8 cellular contexts compared by ENCODE assay signal in the genomic region with DNA sequence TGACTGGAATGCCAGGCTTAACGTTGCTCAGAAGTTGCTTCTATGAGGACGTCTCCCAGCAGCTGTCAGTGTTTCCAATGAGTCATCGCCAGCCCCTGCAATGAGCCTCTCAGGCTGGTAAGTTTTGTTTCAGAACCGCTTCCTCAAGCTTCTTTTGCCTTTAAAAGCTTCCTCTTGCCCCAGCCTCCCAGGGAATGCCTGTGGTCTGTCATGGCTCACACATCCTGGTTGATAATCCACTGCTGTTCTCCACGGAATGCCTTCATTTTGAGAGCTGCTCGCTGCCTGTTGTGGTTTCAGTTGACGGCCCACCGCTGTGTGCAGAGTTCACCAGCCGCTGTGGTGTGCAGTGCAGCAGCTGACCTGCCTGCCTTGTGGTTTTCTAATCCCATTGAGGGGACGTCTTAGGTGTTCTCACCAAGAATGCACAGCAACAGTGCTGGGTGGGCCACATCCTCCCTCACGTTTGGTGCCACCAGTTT.
DNase-seq lines count a peak whose midpoint lies in the region; ATAC-seq, FAIRE-seq and TF ChIP-seq lines count a peak whose summit lies in the region.

No MANE protein-coding gene starts in this region.

- H3K36me3 ChIP-seq in H1 (ENCODE audit: control insufficient read depth in 2 of 4, insufficient read depth in 4 of 4, low read length in 3 of 4): no peaks in the 10 kb centered on the region
- peaks cover 0 to 12% (median 0%) of the 10 kb centered on the region in 3 experiments for H3K36me3 ChIP-seq in naive thymus-derived CD4-positive, alpha-beta T cell (ENCODE audit: control insufficient read depth in 2 of 3, insufficient read depth in 3 of 3, low read length in 3 of 3)

- H3K79me2 ChIP-seq in H1 (ENCODE audit: control insufficient read depth in 1 of 2, insufficient read depth in 2 of 2, low read length in 2 of 2): no peaks in the 10 kb centered on the region

- no peak overlapping the region for H3K27ac ChIP-seq in H1 (ENCODE audit: low read depth, low read length)
- H3K27ac ChIP-seq in naive thymus-derived CD4-positive, alpha-beta T cell (ENCODE audit: low read depth, low read length): no peak overlapping the region

- H2AFZ ChIP-seq in H1 (ENCODE audit: low read length): no peak overlapping the region

- H3K27ac Mint-ChIP-seq in activated CD4-positive, alpha-beta T cell treated with anti-CD3 and anti-CD28 coated beads, Interleukin-2, amount 10 ng/mL, durations not matched to agents 24 days and 14 days: peak overlapping the region; percentile 86
- peak overlapping the region in 8 of 9 donors; percentile 38 to 89 (median 82) for H3K27ac Mint-ChIP-seq in naive thymus-derived CD4-positive, alpha-beta T cell
- H3K27ac Mint-ChIP-seq in stimulated activated memory B cell treated with anti-CD40 and anti-IgM and Interleukin-4, amounts not matched to agents 10 μg/mL and 1 μg/mL and 100 μg/mL, for 72 hours: peak overlapping the region; percentile 86

- no peaks in the 10 kb centered on the region for H3K27me3 ChIP-seq in H1 (replicated peaks in 1 of 4; ENCODE audit: control insufficient read depth in 3 of 4, extremely low read depth in 1 of 4, insufficient read depth in 3 of 4, low read length in 3 of 4)
- H3K27me3 ChIP-seq in naive thymus-derived CD4-positive, alpha-beta T cell (ENCODE audit: control insufficient read depth in 2 of 2, insufficient read depth in 2 of 2, low read length in 2 of 2): no peaks in the 10 kb centered on the region

- H3K23ac ChIP-seq in H1 (ENCODE audit: insufficient read length): no peak overlapping the region

- no peak for TF ChIP-seq POLR2A in H1 (IDR thresholded peaks at IDR 0.05; ENCODE audit: control extremely low read depth in 1 of 2, low read depth in 2 of 2, low read length in 2 of 2)

- H3K4me2 ChIP-seq in H1 (ENCODE audit: insufficient read depth in 1 of 2, low read depth in 2 of 2, low read length in 2 of 2): no peak overlapping the region

- TF ChIP-seq CTCF in H1 (IDR thresholded peaks at IDR 0.05; ENCODE audit: control extremely low read depth in 1 of 3, insufficient read depth in 1 of 3, low read depth in 1 of 3, low read length in 3 of 3): no peak

- H4K91ac ChIP-seq in H1 (replicated peaks; ENCODE audit: insufficient read length, low read length): no peak overlapping the region

- no peak overlapping the region for H4K8ac ChIP-seq in H1 (ENCODE audit: extremely low read depth, insufficient read depth, low read length)

- no peak overlapping the region for H3K4me3 ChIP-seq in H1 (ENCODE audit: extremely low read depth in 1 of 4, insufficient read depth in 2 of 4, low read depth in 3 of 4, low read length in 4 of 4)
- no peak overlapping the region for H3K4me3 ChIP-seq in naive thymus-derived CD4-positive, alpha-beta T cell (ENCODE audit: low read length)

- no peak for TF ChIP-seq RAD21 in H1 (IDR thresholded peaks at IDR 0.05 in 1 of 2, conservative IDR thresholded peaks at IDR 0.05 in 1 of 2; ENCODE audit: low read depth in 2 of 2, low read length in 2 of 2)

- peaks cover 10% of the 10 kb centered on the region for H3K9me3 Mint-ChIP-seq in activated CD4-positive, alpha-beta T cell treated with anti-CD3 and anti-CD28 coated beads, Interleukin-2, amount 10 ng/mL, durations not matched to agents 24 days and 14 days
- H3K9me3 Mint-ChIP-seq in naive thymus-derived CD4-positive, alpha-beta T cell: peaks cover 0 to 9% (median 0%) of the 10 kb centered on the region in 11 donors
- peaks cover 11% of the 10 kb centered on the region for H3K9me3 Mint-ChIP-seq in stimulated activated memory B cell treated with anti-CD40 and anti-IgM and Interleukin-4, amounts not matched to agents 10 μg/mL and 1 μg/mL and 100 μg/mL, for 72 hours

- no peak overlapping the region for H4K5ac ChIP-seq in H1 (ENCODE audit: insufficient read length, low read depth, low read length)

- CTCF ChIA-PET in H1 (lab: Charles Lee; ENCODE audit: partially characterized antibody): interaction anchor here (0.8 to 2.4 kb wide), 3 partner anchors 13 to 26 kb away, joined by 3 to 7 read pairs (median 5); no protein-coding TSS in a partner anchor
- CTCF ChIA-PET in naive thymus-derived CD4-positive, alpha-beta T cell (lab: Charles Lee): no interaction called here

- H3K23me2 ChIP-seq in H1 (ENCODE audit: low read depth, low read length): peaks cover 13% of the 10 kb centered on the region; the same call in 1 of the 2 replicates

- H2BK15ac ChIP-seq in H1 (ENCODE audit: low read length): no peak overlapping the region

- no peak overlapping the region for H3K4ac ChIP-seq in H1 (replicated peaks; ENCODE audit: insufficient read length, low read depth, low read length)

- WGBS in H1 (ENCODE audit: extremely low coverage in 1 of 2, insufficient coverage in 1 of 2, insufficient read length in 1 of 2, insufficient replicate concordance in 2 of 2, low coverage in 1 of 2, low lambda C conversion rate in 2 of 2, missing lambda C conversion rate in 1 of 2), 2 experiments: 82% methylated on average over 11 of the region's 11 CpGs; no CpG with 5 or more reads in 1 of the 2 experiments

- POLR2A ChIA-PET in H1 (lab: Charles Lee; ENCODE audit: partially characterized antibody): no interaction called here
- POLR2A ChIA-PET in naive thymus-derived CD4-positive, alpha-beta T cell (lab: Charles Lee): interaction anchor here (1.2 kb wide), 1 partner anchor 19 kb away, joined by 4 read pairs; no protein-coding TSS in a partner anchor

- peak; percentile 82 for ATAC-seq in naive thymus-derived CD4-positive, alpha-beta T cell
- peak; percentile 91 for ATAC-seq in stimulated activated memory B cell treated with anti-CD40 and anti-IgM and Interleukin-4, amounts not matched to agents 10 μg/mL and 1 μg/mL and 100 μg/mL, for 72 hours

- no peak for TF ChIP-seq EP300 in H1 (IDR thresholded peaks at IDR 0.05; ENCODE audit: borderline replicate concordance in 1 of 2, low read depth in 2 of 2, low read length in 2 of 2)

- no peak overlapping the region for H3K14ac ChIP-seq in H1 (ENCODE audit: insufficient read length)

- no peaks in the 10 kb centered on the region for H4K20me1 ChIP-seq in H1 (replicated peaks in 1 of 2; ENCODE audit: control insufficient read depth in 1 of 2, insufficient read depth in 2 of 2, low read length in 2 of 2)

- H3K36me3 Mint-ChIP-seq in activated CD4-positive, alpha-beta T cell treated with anti-CD3 and anti-CD28 coated beads, Interleukin-2, amount 10 ng/mL, durations not matched to agents 24 days and 14 days (ENCODE audit: low read depth): peaks cover 4% of the 10 kb centered on the region
- H3K36me3 Mint-ChIP-seq in naive thymus-derived CD4-positive, alpha-beta T cell: peaks cover 0 to 20% (median 13%) of the 10 kb centered on the region in 5 donors
- H3K36me3 Mint-ChIP-seq in stimulated activated memory B cell treated with anti-CD40 and anti-IgM and Interleukin-4, amounts not matched to agents 10 μg/mL and 1 μg/mL and 100 μg/mL, for 72 hours: peaks cover 37% of the 10 kb centered on the region

- peak overlapping the region; percentile 77 for H3K4me3 Mint-ChIP-seq in activated CD4-positive, alpha-beta T cell treated with anti-CD3 and anti-CD28 coated beads, Interleukin-2, amount 10 ng/mL, durations not matched to agents 24 days and 14 days
- H3K4me3 Mint-ChIP-seq in naive thymus-derived CD4-positive, alpha-beta T cell: peak overlapping the region; percentile 20 to 80 (median 73)
- H3K4me3 Mint-ChIP-seq in stimulated activated memory B cell treated with anti-CD40 and anti-IgM and Interleukin-4, amounts not matched to agents 10 μg/mL and 1 μg/mL and 100 μg/mL, for 72 hours: peak overlapping the region; percentile 82

- no peak for FAIRE-seq in H1 (lab: Jason Lieb, UNC)

- H3K9ac ChIP-seq in H1 (replicated peaks in 1 of 4; ENCODE audit: extremely low read depth in 1 of 4, low read depth in 3 of 4, low read length in 3 of 4): no peak overlapping the region

- DNase-seq in GM04504 (ENCODE audit: low read depth) (peak; percentile 78), GOT3 (lab: John Stamatoyannopoulos, UW) (peak; percentile 29), LoVo (ENCODE audit: low spot score) (peak; percentile 50), H1 (ENCODE audit: low read depth in 1 of 2, low spot score in 2 of 2) (no peak), NCI-H1930 (lab: John Stamatoyannopoulos, UW) (no peak)
- peak; percentile 79 for DNase-seq in activated CD4-positive, alpha-beta T cell treated with anti-CD3 and anti-CD28 coated beads, Interleukin-2, amount 10 ng/mL, durations not matched to agents 24 days and 14 days
- DNase-seq in naive thymus-derived CD4-positive, alpha-beta T cell: peak in 7 of 9 donors; percentile 9 to 57 (median 26)

- no peak overlapping the region for H2BK12ac ChIP-seq in H1 (ENCODE audit: low read depth, low read length)

- intact Hi-C loops in activated CD4-positive, alpha-beta T cell treated with anti-CD3 and anti-CD28 coated beads, Interleukin-2, amount 10 ng/mL, durations not matched to agents 24 days and 14 days (cut with micrococcal nuclease): no loop called here
- intact Hi-C loops in naive thymus-derived CD4-positive, alpha-beta T cell (cut with micrococcal nuclease): loop anchor here in 1 of 2 donors (1.0 to 5.0 kb wide), 4 partner anchors 19 to 121 kb away; no protein-coding TSS in a partner anchor

- no peak overlapping the region for H2BK20ac ChIP-seq in H1 (ENCODE audit: low read length)

- H2BK120ac ChIP-seq in H1 (replicated peaks; ENCODE audit: low read depth, low read length): no peak overlapping the region

- H3K4me1 Mint-ChIP-seq in activated CD4-positive, alpha-beta T cell treated with anti-CD3 and anti-CD28 coated beads, Interleukin-2, amount 10 ng/mL, durations not matched to agents 24 days and 14 days: peaks cover 18% of the 10 kb centered on the region
- H3K4me1 Mint-ChIP-seq in naive thymus-derived CD4-positive, alpha-beta T cell: peaks cover 10 to 29% (median 21%) of the 10 kb centered on the region in 7 donors
- H3K4me1 Mint-ChIP-seq in stimulated activated memory B cell treated with anti-CD40 and anti-IgM and Interleukin-4, amounts not matched to agents 10 μg/mL and 1 μg/mL and 100 μg/mL, for 72 hours: peaks cover 75% of the 10 kb centered on the region

- no peaks in the 10 kb centered on the region for H3K79me1 ChIP-seq in H1 (ENCODE audit: low read depth, low read length)

- H2BK5ac ChIP-seq in H1 (ENCODE audit: low read depth, low read length): no peak overlapping the region

- H3K9me3 ChIP-seq in H1 (ENCODE audit: insufficient read depth in 2 of 2, low read depth in 1 of 2, low read length in 1 of 2): no peaks in the 10 kb centered on the region; a peak in 1 of 4 replicates
- no peaks in the 10 kb centered on the region for H3K9me3 ChIP-seq in naive thymus-derived CD4-positive, alpha-beta T cell (ENCODE audit: control insufficient read depth in 2 of 3, low read length in 3 of 3)

- H3K4me1 ChIP-seq in H1 (replicated peaks in 1 of 4; ENCODE audit: control insufficient read depth in 3 of 4, insufficient read depth in 4 of 4, low read length in 3 of 4): no peaks in the 10 kb centered on the region
- H3K4me1 ChIP-seq in naive thymus-derived CD4-positive, alpha-beta T cell (ENCODE audit: control insufficient read depth in 2 of 2, insufficient read depth in 2 of 2, low read length in 2 of 2): peaks cover 8% of the 10 kb centered on the region in 2 donors

- H2AK5ac ChIP-seq in H1 (ENCODE audit: low read depth, low read length): no peak overlapping the region

- no peak overlapping the region for H3K18ac ChIP-seq in H1 (ENCODE audit: extremely low read depth, low read length)

- no peaks in the 10 kb centered on the region for H3K27me3 Mint-ChIP-seq in activated CD4-positive, alpha-beta T cell treated with anti-CD3 and anti-CD28 coated beads, Interleukin-2, amount 10 ng/mL, durations not matched to agents 24 days and 14 days
- no peaks in the 10 kb centered on the region for H3K27me3 Mint-ChIP-seq in naive thymus-derived CD4-positive, alpha-beta T cell
- no peaks in the 10 kb centered on the region for H3K27me3 Mint-ChIP-seq in stimulated activated memory B cell treated with anti-CD40 and anti-IgM and Interleukin-4, amounts not matched to agents 10 μg/mL and 1 μg/mL and 100 μg/mL, for 72 hours

- H3K56ac ChIP-seq in H1 (replicated peaks; ENCODE audit: insufficient read length, low read depth, low read length): no peak overlapping the region

Comparison
In these comparisons a context has a peak if more than half of its experiments do, and no peak if none do; other contexts are left out.
1. DNase-seq: peak in GM04504 (single experiment), GOT3 (single experiment), LoVo (single experiment), activated CD4-positive, alpha-beta T cell treated with anti-CD3 and anti-CD28 coated beads, Interleukin-2, amount 10 ng/mL, durations not matched to agents 24 days and 14 days (single experiment) and naive thymus-derived CD4-positive, alpha-beta T cell (7 of 9); none in H1 (0 of 2) and NCI-H1930 (0 of 2).
2. Peak in every context shown above with its lines, with median percentiles within 50 percentile points of each other: H3K27ac Mint-ChIP-seq and H3K4me3 Mint-ChIP-seq.